ENCODE assay signal across 1 cellular context in genomic region chr1:145714524-145715111, GRCh38.
TF ChIP-seq lines count a peak whose summit lies in the region.

No MANE protein-coding gene starts in this region.

TF ChIP-seq in HepG2, 621 proteins besides CTCF, POLR2A, EP300 and RAD21 (continued from another document and continues in another):
- TF ChIP-seq, protein P1, sequence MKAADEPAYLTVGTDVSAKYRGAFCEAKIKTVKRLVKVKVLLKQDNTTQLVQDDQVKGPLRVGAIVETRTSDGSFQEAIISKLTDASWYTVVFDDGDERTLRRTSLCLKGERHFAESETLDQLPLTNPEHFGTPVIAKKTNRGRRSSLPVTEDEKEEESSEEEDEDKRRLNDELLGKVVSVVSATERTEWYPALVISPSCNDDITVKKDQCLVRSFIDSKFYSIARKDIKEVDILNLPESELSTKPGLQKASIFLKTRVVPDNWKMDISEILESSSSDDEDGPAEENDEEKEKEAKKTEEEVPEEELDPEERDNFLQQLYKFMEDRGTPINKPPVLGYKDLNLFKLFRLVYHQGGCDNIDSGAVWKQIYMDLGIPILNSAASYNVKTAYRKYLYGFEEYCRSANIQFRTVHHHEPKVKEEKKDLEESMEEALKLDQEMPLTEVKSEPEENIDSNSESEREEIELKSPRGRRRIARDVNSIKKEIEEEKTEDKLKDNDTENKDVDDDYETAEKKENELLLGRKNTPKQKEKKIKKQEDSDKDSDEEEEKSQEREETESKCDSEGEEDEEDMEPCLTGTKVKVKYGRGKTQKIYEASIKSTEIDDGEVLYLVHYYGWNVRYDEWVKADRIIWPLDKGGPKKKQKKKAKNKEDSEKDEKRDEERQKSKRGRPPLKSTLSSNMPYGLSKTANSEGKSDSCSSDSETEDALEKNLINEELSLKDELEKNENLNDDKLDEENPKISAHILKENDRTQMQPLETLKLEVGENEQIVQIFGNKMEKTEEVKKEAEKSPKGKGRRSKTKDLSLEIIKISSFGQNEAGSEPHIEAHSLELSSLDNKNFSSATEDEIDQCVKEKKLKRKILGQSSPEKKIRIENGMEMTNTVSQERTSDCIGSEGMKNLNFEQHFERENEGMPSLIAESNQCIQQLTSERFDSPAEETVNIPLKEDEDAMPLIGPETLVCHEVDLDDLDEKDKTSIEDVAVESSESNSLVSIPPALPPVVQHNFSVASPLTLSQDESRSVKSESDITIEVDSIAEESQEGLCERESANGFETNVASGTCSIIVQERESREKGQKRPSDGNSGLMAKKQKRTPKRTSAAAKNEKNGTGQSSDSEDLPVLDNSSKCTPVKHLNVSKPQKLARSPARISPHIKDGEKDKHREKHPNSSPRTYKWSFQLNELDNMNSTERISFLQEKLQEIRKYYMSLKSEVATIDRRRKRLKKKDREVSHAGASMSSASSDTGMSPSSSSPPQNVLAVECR (CRISPR knock-in tag; IDR thresholded peaks at IDR 0.05; ENCODE audit: borderline replicate concordance): peak; percentile 54; the same call in 1 of the 2 replicates
- TF ChIP-seq HOXA3 (CRISPR knock-in tag; IDR thresholded peaks at IDR 0.05): peak; percentile 68
- TF ChIP-seq BRCA1 (CRISPR knock-in tag; IDR thresholded peaks at IDR 0.05): 0 out of 2 replicates have a peak, but pooled peaks have one; percentile 70
- TF ChIP-seq KAT2B (IDR thresholded peaks at IDR 0.05; ENCODE audit: borderline replicate concordance, low read depth, low read length): no peak
- TF ChIP-seq THRA (CRISPR knock-in tag; IDR thresholded peaks at IDR 0.05; ENCODE audit: borderline replicate concordance): peak; percentile 62
- TF ChIP-seq PHF5A (CRISPR knock-in tag; IDR thresholded peaks at IDR 0.05; ENCODE audit: low read depth, unreplicated experiment): peak; percentile 33
- TF ChIP-seq HDAC2 (CRISPR knock-in tag; IDR thresholded peaks at IDR 0.05): peak; percentile 75; the same call in 1 of the 2 replicates
- no peak for TF ChIP-seq ZBTB38 (CRISPR knock-in tag; IDR thresholded peaks at IDR 0.05)
- TF ChIP-seq ZNF878 (CRISPR knock-in tag; IDR thresholded peaks at IDR 0.05): 0 out of 2 replicates have a peak, but pooled peaks have one; percentile 36
- no peak for TF ChIP-seq MLLT10 (CRISPR knock-in tag; IDR thresholded peaks at IDR 0.05)
- TF ChIP-seq ZBTB10 (CRISPR knock-in tag; IDR thresholded peaks at IDR 0.05; ENCODE audit: borderline replicate concordance): peak; percentile 72; the same call in 1 of the 2 replicates
- TF ChIP-seq MED13 (CRISPR knock-in tag; IDR thresholded peaks at IDR 0.05): no peak
- TF ChIP-seq ESRRA (CRISPR knock-in tag; IDR thresholded peaks at IDR 0.05; ENCODE audit: low read depth): peak; percentile 49; the same call in 1 of the 2 replicates
- TF ChIP-seq, protein P2, sequence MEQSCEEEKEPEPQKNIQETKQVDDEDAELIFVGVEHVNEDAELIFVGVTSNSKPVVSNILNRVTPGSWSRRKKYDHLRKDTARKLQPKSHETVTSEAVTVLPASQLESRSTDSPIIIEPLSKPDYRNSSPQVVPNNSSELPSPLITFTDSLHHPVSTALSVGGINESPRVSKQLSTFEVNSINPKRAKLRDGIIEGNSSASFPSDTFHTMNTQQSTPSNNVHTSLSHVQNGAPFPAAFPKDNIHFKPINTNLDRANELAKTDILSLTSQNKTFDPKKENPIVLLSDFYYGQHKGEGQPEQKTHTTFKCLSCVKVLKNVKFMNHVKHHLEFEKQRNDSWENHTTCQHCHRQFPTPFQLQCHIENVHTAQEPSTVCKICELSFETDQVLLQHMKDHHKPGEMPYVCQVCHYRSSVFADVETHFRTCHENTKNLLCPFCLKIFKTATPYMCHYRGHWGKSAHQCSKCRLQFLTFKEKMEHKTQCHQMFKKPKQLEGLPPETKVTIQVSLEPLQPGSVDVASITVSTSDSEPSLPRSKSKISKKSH (CRISPR knock-in tag; IDR thresholded peaks at IDR 0.05; ENCODE audit: borderline replicate concordance): no peak
- peak; percentile 63; the same call in 1 of the 2 replicates for TF ChIP-seq RFXAP (CRISPR knock-in tag; IDR thresholded peaks at IDR 0.05; ENCODE audit: borderline replicate concordance)
- no peak for TF ChIP-seq SMC3 (IDR thresholded peaks at IDR 0.05; ENCODE audit: low read length)
- no peak for TF ChIP-seq ZNF260 (CRISPR knock-in tag; IDR thresholded peaks at IDR 0.05; ENCODE audit: borderline replicate concordance, low read depth)
- TF ChIP-seq, protein P3, sequence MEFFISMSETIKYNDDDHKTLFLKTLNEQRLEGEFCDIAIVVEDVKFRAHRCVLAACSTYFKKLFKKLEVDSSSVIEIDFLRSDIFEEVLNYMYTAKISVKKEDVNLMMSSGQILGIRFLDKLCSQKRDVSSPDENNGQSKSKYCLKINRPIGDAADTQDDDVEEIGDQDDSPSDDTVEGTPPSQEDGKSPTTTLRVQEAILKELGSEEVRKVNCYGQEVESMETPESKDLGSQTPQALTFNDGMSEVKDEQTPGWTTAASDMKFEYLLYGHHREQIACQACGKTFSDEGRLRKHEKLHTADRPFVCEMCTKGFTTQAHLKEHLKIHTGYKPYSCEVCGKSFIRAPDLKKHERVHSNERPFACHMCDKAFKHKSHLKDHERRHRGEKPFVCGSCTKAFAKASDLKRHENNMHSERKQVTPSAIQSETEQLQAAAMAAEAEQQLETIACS (CRISPR knock-in tag; IDR thresholded peaks at IDR 0.05): no peak
- no peak for TF ChIP-seq FOXK2 (IDR thresholded peaks at IDR 0.05)
- peak; percentile 57 for TF ChIP-seq ZNF781 (CRISPR knock-in tag; IDR thresholded peaks at IDR 0.05; ENCODE audit: borderline replicate concordance, not compliant biosample characterization)
- no peak for TF ChIP-seq NFE2L2 (IDR thresholded peaks at IDR 0.05; ENCODE audit: low read length)
- no peak for TF ChIP-seq ZNF281 (CRISPR knock-in tag; IDR thresholded peaks at IDR 0.05; ENCODE audit: borderline replicate concordance)
- TF ChIP-seq CCDC6 (CRISPR knock-in tag; IDR thresholded peaks at IDR 0.05): 0 out of 2 replicates have a peak, but pooled peaks have one; percentile 37
- TF ChIP-seq, protein P4, sequence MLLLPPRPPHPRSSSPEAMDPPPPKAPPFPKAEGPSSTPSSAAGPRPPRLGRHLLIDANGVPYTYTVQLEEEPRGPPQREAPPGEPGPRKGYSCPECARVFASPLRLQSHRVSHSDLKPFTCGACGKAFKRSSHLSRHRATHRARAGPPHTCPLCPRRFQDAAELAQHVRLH (CRISPR knock-in tag; IDR thresholded peaks at IDR 0.05; ENCODE audit: borderline replicate concordance, low read depth): peak; percentile 70; the same call in 1 of the 2 replicates
- TF ChIP-seq, protein P5, sequence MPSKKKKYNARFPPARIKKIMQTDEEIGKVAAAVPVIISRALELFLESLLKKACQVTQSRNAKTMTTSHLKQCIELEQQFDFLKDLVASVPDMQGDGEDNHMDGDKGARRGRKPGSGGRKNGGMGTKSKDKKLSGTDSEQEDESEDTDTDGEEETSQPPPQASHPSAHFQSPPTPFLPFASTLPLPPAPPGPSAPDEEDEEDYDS (CRISPR knock-in tag; IDR thresholded peaks at IDR 0.05): peak; percentile 50; the same call in 1 of the 2 replicates
- TF ChIP-seq, protein P6, sequence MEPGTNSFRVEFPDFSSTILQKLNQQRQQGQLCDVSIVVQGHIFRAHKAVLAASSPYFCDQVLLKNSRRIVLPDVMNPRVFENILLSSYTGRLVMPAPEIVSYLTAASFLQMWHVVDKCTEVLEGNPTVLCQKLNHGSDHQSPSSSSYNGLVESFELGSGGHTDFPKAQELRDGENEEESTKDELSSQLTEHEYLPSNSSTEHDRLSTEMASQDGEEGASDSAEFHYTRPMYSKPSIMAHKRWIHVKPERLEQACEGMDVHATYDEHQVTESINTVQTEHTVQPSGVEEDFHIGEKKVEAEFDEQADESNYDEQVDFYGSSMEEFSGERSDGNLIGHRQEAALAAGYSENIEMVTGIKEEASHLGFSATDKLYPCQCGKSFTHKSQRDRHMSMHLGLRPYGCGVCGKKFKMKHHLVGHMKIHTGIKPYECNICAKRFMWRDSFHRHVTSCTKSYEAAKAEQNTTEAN (CRISPR knock-in tag; conservative IDR thresholded peaks at IDR 0.05): peak; percentile 89
- TF ChIP-seq ZNF546 (CRISPR knock-in tag; conservative IDR thresholded peaks at IDR 0.05): no peak
- TF ChIP-seq ZNF234 (CRISPR knock-in tag; conservative IDR thresholded peaks at IDR 0.05): no peak
- TF ChIP-seq PLRG1 (conservative IDR thresholded peaks at IDR 0.05): no peak
- TF ChIP-seq, protein P7, sequence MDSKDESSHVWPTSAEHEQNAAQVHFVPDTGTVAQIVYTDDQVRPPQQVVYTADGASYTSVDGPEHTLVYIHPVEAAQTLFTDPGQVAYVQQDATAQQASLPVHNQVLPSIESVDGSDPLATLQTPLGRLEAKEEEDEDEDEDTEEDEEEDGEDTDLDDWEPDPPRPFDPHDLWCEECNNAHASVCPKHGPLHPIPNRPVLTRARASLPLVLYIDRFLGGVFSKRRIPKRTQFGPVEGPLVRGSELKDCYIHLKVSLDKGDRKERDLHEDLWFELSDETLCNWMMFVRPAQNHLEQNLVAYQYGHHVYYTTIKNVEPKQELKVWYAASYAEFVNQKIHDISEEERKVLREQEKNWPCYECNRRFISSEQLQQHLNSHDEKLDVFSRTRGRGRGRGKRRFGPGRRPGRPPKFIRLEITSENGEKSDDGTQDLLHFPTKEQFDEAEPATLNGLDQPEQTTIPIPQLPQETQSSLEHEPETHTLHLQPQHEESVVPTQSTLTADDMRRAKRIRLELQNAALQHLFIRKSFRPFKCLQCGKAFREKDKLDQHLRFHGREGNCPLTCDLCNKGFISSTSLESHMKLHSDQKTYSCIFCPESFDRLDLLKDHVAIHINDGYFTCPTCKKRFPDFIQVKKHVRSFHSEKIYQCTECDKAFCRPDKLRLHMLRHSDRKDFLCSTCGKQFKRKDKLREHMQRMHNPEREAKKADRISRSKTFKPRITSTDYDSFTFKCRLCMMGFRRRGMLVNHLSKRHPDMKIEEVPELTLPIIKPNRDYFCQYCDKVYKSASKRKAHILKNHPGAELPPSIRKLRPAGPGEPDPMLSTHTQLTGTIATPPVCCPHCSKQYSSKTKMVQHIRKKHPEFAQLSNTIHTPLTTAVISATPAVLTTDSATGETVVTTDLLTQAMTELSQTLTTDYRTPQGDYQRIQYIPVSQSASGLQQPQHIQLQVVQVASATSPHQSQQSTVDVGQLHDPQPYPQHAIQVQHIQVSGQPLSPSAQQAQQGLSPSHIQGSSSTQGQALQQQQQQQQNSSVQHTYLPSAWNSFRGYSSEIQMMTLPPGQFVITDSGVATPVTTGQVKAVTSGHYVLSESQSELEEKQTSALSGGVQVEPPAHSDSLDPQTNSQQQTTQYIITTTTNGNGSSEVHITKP (CRISPR knock-in tag; IDR thresholded peaks at IDR 0.05; ENCODE audit: low read depth): peak; percentile 80; the same call in 1 of the 2 replicates
- peak; percentile 60; the same call in 1 of the 2 replicates for TF ChIP-seq ZMAT3 (CRISPR knock-in tag; conservative IDR thresholded peaks at IDR 0.05)
- no peak for TF ChIP-seq KLF11 (CRISPR knock-in tag; IDR thresholded peaks at IDR 0.05)
